ENCODE assay signal across 1 cellular context in genomic region chr15:35912196-35912595, GRCh38.
TF ChIP-seq lines count a peak whose summit lies in the region.

No MANE protein-coding gene starts in this region.

TF ChIP-seq in WTC11, 78 proteins besides CTCF, POLR2A, EP300 and RAD21:
- TF ChIP-seq, protein P1, sequence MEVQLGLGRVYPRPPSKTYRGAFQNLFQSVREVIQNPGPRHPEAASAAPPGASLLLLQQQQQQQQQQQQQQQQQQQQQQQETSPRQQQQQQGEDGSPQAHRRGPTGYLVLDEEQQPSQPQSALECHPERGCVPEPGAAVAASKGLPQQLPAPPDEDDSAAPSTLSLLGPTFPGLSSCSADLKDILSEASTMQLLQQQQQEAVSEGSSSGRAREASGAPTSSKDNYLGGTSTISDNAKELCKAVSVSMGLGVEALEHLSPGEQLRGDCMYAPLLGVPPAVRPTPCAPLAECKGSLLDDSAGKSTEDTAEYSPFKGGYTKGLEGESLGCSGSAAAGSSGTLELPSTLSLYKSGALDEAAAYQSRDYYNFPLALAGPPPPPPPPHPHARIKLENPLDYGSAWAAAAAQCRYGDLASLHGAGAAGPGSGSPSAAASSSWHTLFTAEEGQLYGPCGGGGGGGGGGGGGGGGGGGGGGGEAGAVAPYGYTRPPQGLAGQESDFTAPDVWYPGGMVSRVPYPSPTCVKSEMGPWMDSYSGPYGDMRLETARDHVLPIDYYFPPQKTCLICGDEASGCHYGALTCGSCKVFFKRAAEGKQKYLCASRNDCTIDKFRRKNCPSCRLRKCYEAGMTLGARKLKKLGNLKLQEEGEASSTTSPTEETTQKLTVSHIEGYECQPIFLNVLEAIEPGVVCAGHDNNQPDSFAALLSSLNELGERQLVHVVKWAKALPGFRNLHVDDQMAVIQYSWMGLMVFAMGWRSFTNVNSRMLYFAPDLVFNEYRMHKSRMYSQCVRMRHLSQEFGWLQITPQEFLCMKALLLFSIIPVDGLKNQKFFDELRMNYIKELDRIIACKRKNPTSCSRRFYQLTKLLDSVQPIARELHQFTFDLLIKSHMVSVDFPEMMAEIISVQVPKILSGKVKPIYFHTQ (CRISPR knock-in tag; IDR thresholded peaks at IDR 0.05), result no peak
